ENCODE assay signal across 8 cellular contexts in genomic region chr17:76544123-76544915, GRCh38. TPM values are rescaled to one million over a fixed set of nuclear protein-coding genes. Genes with fewer than 3 reads are reported as not detected.
DNase-seq lines count a peak whose midpoint lies in the region; ATAC-seq and TF ChIP-seq lines count a peak whose summit lies in the region.
"Had no signal": no experiment of that assay in that cellular context is flagged by ENCODE, and none has a peak within 500 bp of the region (broad histone marks: within the 10 kb centered on the region; RNA-seq: fewer than 3 reads in every experiment).

No MANE protein-coding gene starts in this region.

- no peak overlapping the region for H3K4me3 ChIP-seq in choroid plexus epithelial cell (ENCODE audit: low read depth, low read length)
- no peak overlapping the region for H3K4me3 ChIP-seq in liver (ENCODE audit: low read depth in 1 of 3, low read length in 3 of 3)
- H3K4me3 ChIP-seq in suprapubic skin: no peak overlapping the region

- no peak for TF ChIP-seq POLR2A in suprapubic skin (IDR thresholded peaks at IDR 0.05)

- no peak for TF ChIP-seq RAD21 in liver (IDR thresholded peaks at IDR 0.05)

- H3K9ac ChIP-seq in liver (ENCODE audit: low read depth in 1 of 2, low read length in 2 of 2): no peak overlapping the region

- no peak for TF ChIP-seq EP300 in suprapubic skin (IDR thresholded peaks at IDR 0.05)

- H3K36me3 ChIP-seq in liver (ENCODE audit: control insufficient read depth in 4 of 4, insufficient read depth in 3 of 4, low read depth in 1 of 4, low read length in 3 of 4) (no peaks in the 10 kb centered on the region), suprapubic skin (no peaks in the 10 kb centered on the region)

- 54% methylated on average over 26 of the region's 26 CpGs for WGBS in liver
- WGBS in suprapubic skin: 41% methylated on average over 26 of the region's 26 CpGs

- peaks cover 4 to 39% (median 31%) of the 10 kb centered on the region in 4 donors for H3K4me1 ChIP-seq in liver (ENCODE audit: control insufficient read depth in 4 of 4, insufficient read depth in 4 of 4, low read length in 3 of 4)
- peaks cover 83% of the 10 kb centered on the region for H3K4me1 ChIP-seq in suprapubic skin

- H3K27me3 ChIP-seq in liver (ENCODE audit: control insufficient read depth in 4 of 4, insufficient read depth in 4 of 4, low read length in 3 of 4) (no peaks in the 10 kb centered on the region), suprapubic skin (no peaks in the 10 kb centered on the region)

- H3K9me3 ChIP-seq in liver (ENCODE audit: control insufficient read depth in 4 of 4, low read length in 3 of 4) (no peaks in the 10 kb centered on the region), suprapubic skin (no peaks in the 10 kb centered on the region)

- H3K27ac ChIP-seq in liver (ENCODE audit: low read depth in 1 of 2, low read length in 2 of 2) (peak overlapping the region in 1 of 2 donors; percentile 51), suprapubic skin (peak overlapping the region; percentile 20)

- ATAC-seq in GM18873 (IDR thresholded peaks at IDR 0.05; ENCODE audit: low FRiP score, unreplicated experiment): no peak
- ATAC-seq: stimulated activated naive CD8-positive, alpha-beta T cell treated with anti-CD3 and anti-CD28 coated beads, Interleukin-15, amount 100 ng/mL, for 72 hours had no signal

- no peak for TF ChIP-seq CTCF in choroid plexus epithelial cell (conservative IDR thresholded peaks at IDR 0.05; ENCODE audit: low read depth, low read length)
- no peak for TF ChIP-seq CTCF in liver (IDR thresholded peaks at IDR 0.05; ENCODE audit: low read depth, low read length, missing input control)
- TF ChIP-seq CTCF in suprapubic skin (IDR thresholded peaks at IDR 0.05): no peak

- peak; percentile 72 for DNase-seq in NCI-H2227 treated with DMSO at 0.1 percent for 48 hours (lab: John Stamatoyannopoulos, UW)
- DNase-seq in choroid plexus epithelial cell (ENCODE audit: low read depth): peak; percentile 29
- DNase-seq in suprapubic skin (ENCODE audit: low spot score in 2 of 2): peak in 1 of 2 donors; percentile 61
- no peak for DNase-seq in NOMO-1 (lab: John Stamatoyannopoulos, UW; ENCODE audit: unreplicated experiment in 2 of 2)
- no peak for DNase-seq in dedifferentiated amniotic fluid mesenchymal stem cell (ENCODE audit: extremely low spot score)
- DNase-seq: stimulated activated naive CD8-positive, alpha-beta T cell treated with anti-CD3 and anti-CD28 coated beads, Interleukin-15, amount 100 ng/mL, for 72 hours had no signal

TF ChIP-seq in liver, 16 proteins besides CTCF, POLR2A, EP300 and RAD21:
- TF ChIP-seq NR2F2 (IDR thresholded peaks at IDR 0.05): peak; percentile 65
- TF ChIP-seq RXRA (IDR thresholded peaks at IDR 0.05): no peak
- no peak for TF ChIP-seq FOXA1 (IDR thresholded peaks at IDR 0.05)
- no peak for TF ChIP-seq ATF3 (IDR thresholded peaks at IDR 0.05)

RNA-seq across cellular contexts. Expression of gene PRCD, which starts 4.5 kb away (rescaled TPM):
- 1 to 10 TPM in 1 of 2 donors, under 1 TPM in 1; 0.75 to 1.0 TPM for total RNA-seq in liver
- polyA plus RNA-seq in liver: under 1 TPM in 1 of 2 donors, not detected in 1; 0.63 TPM
- total RNA-seq in suprapubic skin: 1 to 10 TPM in 3 of 4 donors, not detected in 1; 1.3 to 2.8 (median 2.2) TPM

RNA-seq across cellular contexts. Expression of gene CYGB, which starts 6.8 kb away (rescaled TPM):
- total RNA-seq in liver (1 to 10 TPM; 1.6 to 7.8 TPM), suprapubic skin (10 to 100 TPM in 2 of 4 donors, 1 to 10 TPM in 2; 2.8 to 18.2 (median 10.4) TPM)
- 1 to 10 TPM in 1 of 2 donors, under 1 TPM in 1; 0.83 to 1.2 TPM for polyA plus RNA-seq in liver

RNA-seq across cellular contexts. Expression of gene ST6GALNAC2, which starts 41.3 kb away (rescaled TPM):
- total RNA-seq in liver: 1 to 10 TPM; 1.3 to 2.6 TPM
- polyA plus RNA-seq in liver: under 1 TPM; 0.52 to 0.90 TPM
- 10 to 100 TPM; 71.1 to 94.3 (median 80.3) TPM for total RNA-seq in suprapubic skin

RNA-seq across cellular contexts. Expression of gene RHBDF2, which starts 43.1 kb away (rescaled TPM):
- total RNA-seq in liver (1 to 10 TPM; 3.6 to 6.7 TPM), suprapubic skin (10 to 100 TPM; 45.9 to 82.6 (median 52.6) TPM)
- 1 to 10 TPM; 2.9 to 5.6 TPM for polyA plus RNA-seq in liver

Comparison
In these comparisons a context has a peak if more than half of its experiments do, and no peak if none do; other contexts are left out.
1. DNase-seq: peak in NCI-H2227 treated with DMSO at 0.1 percent for 48 hours (single experiment) and choroid plexus epithelial cell (single experiment); none in NOMO-1 (0 of 2) and dedifferentiated amniotic fluid mesenchymal stem cell (single experiment).
2. RNA of gene ST6GALNAC2, which starts 41.3 kb away (total RNA-seq): 71.1 to 94.3 TPM in suprapubic skin; 1.3 to 2.6 TPM in liver; every median in the first group is over 10 times any median in the second.